ENCODE assay signal across 8 cellular contexts in the genomic region with DNA sequence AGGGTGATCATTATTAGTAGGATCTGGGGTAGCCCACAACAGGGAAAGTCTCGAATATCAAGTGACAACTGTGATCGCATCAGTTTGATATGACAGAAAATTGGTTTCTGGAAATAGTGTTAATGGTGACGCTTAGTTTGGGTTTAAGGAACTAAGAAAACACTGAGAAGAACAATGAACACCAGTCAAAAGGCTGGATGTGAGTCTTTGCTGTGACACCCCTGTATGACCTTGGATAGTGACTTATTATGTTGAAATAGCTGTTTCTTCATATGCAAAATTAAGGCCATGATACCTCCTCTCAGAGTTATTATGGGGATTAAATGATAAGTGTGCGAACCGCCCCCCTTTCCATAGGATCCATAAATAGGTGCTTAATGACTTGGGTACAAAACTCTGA. TPM values are rescaled to one million over a fixed set of nuclear protein-coding genes. Genes with fewer than 3 reads are reported as not detected.
DNase-seq lines count a peak whose midpoint lies in the region; ATAC-seq and TF ChIP-seq lines count a peak whose summit lies in the region.

No MANE protein-coding gene starts in this region.

- peak overlapping the region; percentile 88 to 94 for H3K27ac Mint-ChIP-seq in effector memory CD8-positive, alpha-beta T cell

- H3K27ac ChIP-seq in DND-41 (ENCODE audit: low read length) = peak overlapping the region; percentile 58
- H3K27ac ChIP-seq in osteoblast (ENCODE audit: low read depth, low read length) = peak overlapping the region; percentile 84

- no peaks in the 10 kb centered on the region for H3K27me3 Mint-ChIP-seq in effector memory CD8-positive, alpha-beta T cell

- H3K27me3 ChIP-seq in DND-41 (ENCODE audit: insufficient read depth, low read length, poor library complexity) = no peaks in the 10 kb centered on the region
- H3K27me3 ChIP-seq in osteoblast (ENCODE audit: insufficient read depth, low read length) = no peaks in the 10 kb centered on the region

- H3K4me1 ChIP-seq in DND-41 (ENCODE audit: insufficient read depth, low read length) (peaks cover 41% of the 10 kb centered on the region), osteoblast (ENCODE audit: insufficient read depth, low read length) (peaks cover 11% of the 10 kb centered on the region)

- H3K79me2 ChIP-seq in DND-41 (ENCODE audit: insufficient read depth, low read length) = peaks cover 56% of the 10 kb centered on the region
- peaks cover 59% of the 10 kb centered on the region for H3K79me2 ChIP-seq in osteoblast (ENCODE audit: insufficient read depth, low read length)

- H3K36me3 ChIP-seq in DND-41 (ENCODE audit: insufficient read depth, low read length) (no peaks in the 10 kb centered on the region; the same call in 1 of the 2 replicates), osteoblast (ENCODE audit: insufficient read depth, low read length) (no peaks in the 10 kb centered on the region)

- H3K9me3 ChIP-seq in DND-41 (ENCODE audit: insufficient read depth, low read length, severe bottlenecking) (no peaks in the 10 kb centered on the region), osteoblast (ENCODE audit: low read depth, low read length) (no peaks in the 10 kb centered on the region)

- TF ChIP-seq CTCF in DND-41 (IDR thresholded peaks at IDR 0.05; ENCODE audit: borderline replicate concordance, extremely low read depth, low read length, poor library complexity, severe bottlenecking) = no peak
- TF ChIP-seq CTCF in osteoblast (IDR thresholded peaks at IDR 0.05; ENCODE audit: extremely low read depth, low read depth, low read length) = no peak

- H3K36me3 Mint-ChIP-seq in effector memory CD8-positive, alpha-beta T cell (ENCODE audit: insufficient read depth) = peaks cover 12% of the 10 kb centered on the region

- H3K4me3 Mint-ChIP-seq in effector memory CD8-positive, alpha-beta T cell = peak overlapping the region; percentile 92 to 93

- H3K9me3 Mint-ChIP-seq in effector memory CD8-positive, alpha-beta T cell = no peaks in the 10 kb centered on the region

- peak overlapping the region; percentile 62 to 86 for H3K4me3 ChIP-seq in DND-41 (ENCODE audit: low read depth in 1 of 2, low read length in 2 of 2)
- H3K4me3 ChIP-seq in osteoblast (ENCODE audit: insufficient read depth, low read length) = peak overlapping the region; percentile 83

- H3K4me2 ChIP-seq in DND-41 (ENCODE audit: insufficient read depth, low read length) (peak overlapping the region; percentile 92), osteoblast (ENCODE audit: insufficient read depth, low read length) (peak overlapping the region; percentile 100)

- peaks cover 14 to 29% of the 10 kb centered on the region in 2 donors for H3K4me1 Mint-ChIP-seq in effector memory CD8-positive, alpha-beta T cell (ENCODE audit: low read depth in 2 of 2)

- H3K9ac ChIP-seq in DND-41 (ENCODE audit: low read depth, low read length) = peak overlapping the region; percentile 79

- peaks cover 28% of the 10 kb centered on the region; the same call in 1 of the 2 replicates for H4K20me1 ChIP-seq in DND-41 (ENCODE audit: insufficient read depth, low read length)
- peaks cover 45% of the 10 kb centered on the region for H4K20me1 ChIP-seq in osteoblast (ENCODE audit: insufficient read depth, low read length)

- DNase-seq in DND-41 (no peak), NCI-H460 (ENCODE audit: extremely low read depth, low read depth) (peak; percentile 16), osteoblast (ENCODE audit: insufficient read length, low spot score, missing footprints) (peak; percentile 85), middle frontal gyrus (ENCODE audit: extremely low spot score, low spot score) (no peak), NCI-H526 treated with DMSO at 0.1 percent for 48 hours (lab: John Stamatoyannopoulos, UW) (no peak)
- no peak for DNase-seq in effector memory CD8-positive, alpha-beta T cell

- peak overlapping the region; percentile 77 for H2AFZ ChIP-seq in DND-41 (ENCODE audit: low read depth, low read length)
- H2AFZ ChIP-seq in osteoblast (ENCODE audit: low read length) = peak overlapping the region; percentile 58

- no peak for ATAC-seq in DND-41 (ENCODE audit: insufficient read depth, low read depth)
- no peak for ATAC-seq in effector memory CD8-positive, alpha-beta T cell (replicated peaks)
- ATAC-seq in HG03378 (IDR thresholded peaks at IDR 0.05; ENCODE audit: unreplicated experiment) = no peak
- no peak for ATAC-seq in HG03442 (IDR thresholded peaks at IDR 0.05; ENCODE audit: unreplicated experiment)

RNA-seq across cellular contexts. Expression of gene DNAJC25, which starts 0.9 kb away (rescaled TPM):
- 10.5 and 12.0 TPM in 2 replicates for total RNA-seq in NCI-H460 (2014; rRNA removed; shearing (Covaris generic))
- 13.2 and 16.9 TPM in 2 replicates for polyA plus RNA-seq in NCI-H460 (2014; cell fraction: nucleus; rRNA removed)
- 7.1 and 8.3 TPM in 2 replicates for total RNA-seq in osteoblast

RNA-seq across cellular contexts. Expression of gene GNG10, which starts 29.4 kb away (rescaled TPM):
- 114 and 122 TPM in 2 replicates for total RNA-seq in NCI-H460 (2014; rRNA removed; shearing (Covaris generic))
- 61.5 and 81.5 TPM in 2 replicates for polyA plus RNA-seq in NCI-H460 (2014; cell fraction: nucleus; rRNA removed)
- total RNA-seq in osteoblast = 69.1 and 76.0 TPM in 2 replicates

RNA-seq across cellular contexts. Expression of gene PTGR1, which starts 32.6 kb away (rescaled TPM):
- total RNA-seq in NCI-H460 (2014; rRNA removed; shearing (Covaris generic)) = 328 and 351 TPM in 2 replicates
- 264 and 477 TPM in 2 replicates for polyA plus RNA-seq in NCI-H460 (2014; cell fraction: nucleus; rRNA removed)
- 55.1 and 62.6 TPM in 2 replicates for total RNA-seq in osteoblast

Comparison
In these comparisons a context has a peak if more than half of its experiments do, and no peak if none do; other contexts are left out.
1. DNase-seq: peak in NCI-H460 (single experiment) and osteoblast (single experiment); none in DND-41 (single experiment), effector memory CD8-positive, alpha-beta T cell (0 of 3), middle frontal gyrus (single experiment) and NCI-H526 treated with DMSO at 0.1 percent for 48 hours (single experiment).